In genomic region chr20:36584018-36584481, GRCh38 we compare ENCODE assay signal across 1 cellular context.
TF ChIP-seq lines count a peak whose summit lies in the region.

No MANE protein-coding gene starts in this region.

TF ChIP-seq in GM12878, 131 proteins besides CTCF, POLR2A, EP300 and RAD21:
- no peak for TF ChIP-seq TCF7 (IDR thresholded peaks at IDR 0.05; ENCODE audit: borderline replicate concordance)
- TF ChIP-seq POLR2AphosphoS5 (IDR thresholded peaks at IDR 0.05; ENCODE audit: low read length) = peak; percentile 30; the same call in 1 of the 2 replicates
- no peak for TF ChIP-seq MXI1 (IDR thresholded peaks at IDR 0.05; ENCODE audit: low read depth, low read length)
- no peak for TF ChIP-seq ZSCAN29 (IDR thresholded peaks at IDR 0.05)
- no peak for TF ChIP-seq SREBF1 (IDR thresholded peaks at IDR 0.05; ENCODE audit: low read length)
- TF ChIP-seq ZBTB33 (IDR thresholded peaks at IDR 0.05) = no peak
- no peak for TF ChIP-seq NFXL1 (IDR thresholded peaks at IDR 0.05; ENCODE audit: borderline replicate concordance)
TF ChIP-seq in GM12878: peak in this region for 1.
